8 cellular contexts compared by ENCODE assay signal in the genomic region with DNA sequence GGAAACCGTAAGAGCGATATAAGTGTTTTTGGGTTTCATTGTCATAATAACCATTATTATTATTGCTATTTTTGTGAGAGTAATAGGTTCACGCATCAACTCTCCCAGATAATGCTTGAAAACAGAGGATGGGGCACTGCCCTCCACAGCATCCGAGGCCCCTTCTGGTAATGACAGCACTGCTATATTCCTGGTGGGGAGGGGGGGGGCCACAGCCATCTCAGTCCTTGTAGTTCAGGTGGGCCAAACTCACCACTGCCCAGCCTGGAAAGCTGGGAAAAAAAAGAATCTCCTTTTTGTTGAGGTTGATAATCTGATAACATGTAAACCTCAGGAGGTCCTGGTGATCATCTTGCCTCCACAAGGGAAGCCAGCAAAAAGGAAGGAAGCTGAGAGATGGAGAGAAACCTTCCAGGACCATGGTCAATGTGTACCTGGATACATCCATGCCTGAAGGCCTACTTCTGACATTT. TPM values are rescaled to one million over a fixed set of nuclear protein-coding genes. Genes with fewer than 3 reads are reported as not detected.
DNase-seq lines count a peak whose midpoint lies in the region; ATAC-seq and TF ChIP-seq lines count a peak whose summit lies in the region.

No MANE protein-coding gene starts in this region.

- H3K4me3 ChIP-seq in cardiac muscle cell: peak overlapping the region; percentile 79
- peak overlapping the region; percentile 93 for H3K4me3 ChIP-seq in brain microvascular endothelial cell (ENCODE audit: low read depth, low read length)
- H3K4me3 ChIP-seq in mesodermal cell (ENCODE audit: extremely low read depth, insufficient read depth, low read length, poor library complexity, severe bottlenecking): peak overlapping the region; percentile 94
- H3K4me3 ChIP-seq in upper lobe of left lung: peak overlapping the region in 3 of 4 donors; percentile 84 to 95 (median 88)

- intact Hi-C loops in left ventricle myocardium superior (cut with micrococcal nuclease): no loop called here

- DNase-seq in cardiac muscle cell (ENCODE audit: low read depth in 1 of 2, low spot score in 1 of 2): no peak
- no peak for DNase-seq in left ventricle myocardium superior
- DNase-seq in brain microvascular endothelial cell: no peak
- DNase-seq in upper lobe of left lung: no peak
- DNase-seq in amniotic stem cell (lab: John Stamatoyannopoulos, UW): no peak
- DNase-seq in NCI-H1694 (lab: John Stamatoyannopoulos, UW): no peak
- DNase-seq in NCI-H2081 treated with DMSO at 0.1 percent for 48 hours (lab: John Stamatoyannopoulos, UW): no peak

- H3K4me1 ChIP-seq in cardiac muscle cell (ENCODE audit: low read depth): peaks cover 7% of the 10 kb centered on the region
- no peaks in the 10 kb centered on the region for H3K4me1 ChIP-seq in mesodermal cell (ENCODE audit: control insufficient read depth, insufficient read depth, low read length, poor library complexity, severe bottlenecking)
- H3K4me1 ChIP-seq in upper lobe of left lung: peaks cover 9 to 19% (median 10%) of the 10 kb centered on the region in 4 donors

- TF ChIP-seq POLR2A in upper lobe of left lung (IDR thresholded peaks at IDR 0.05): no peak

- H3K27ac ChIP-seq in cardiac muscle cell (peak overlapping the region; percentile 84), brain microvascular endothelial cell (peak overlapping the region; percentile 87), mesodermal cell (ENCODE audit: low read depth, low read length, severe bottlenecking) (peak overlapping the region; percentile 89), upper lobe of left lung (peak overlapping the region; percentile 83 to 96 (median 94))

- TF ChIP-seq CTCF in cardiac muscle cell (IDR thresholded peaks at IDR 0.05; ENCODE audit: low read depth, low read length) (no peak), brain microvascular endothelial cell (IDR thresholded peaks at IDR 0.05; ENCODE audit: low read depth, low read length, missing control alignments) (no peak), upper lobe of left lung (IDR thresholded peaks at IDR 0.05) (no peak)

- no peak for TF ChIP-seq EP300 in upper lobe of left lung (IDR thresholded peaks at IDR 0.05)

- H3K36me3 ChIP-seq in cardiac muscle cell (no peaks in the 10 kb centered on the region), brain microvascular endothelial cell (replicated peaks) (peaks cover 2% of the 10 kb centered on the region), mesodermal cell (ENCODE audit: control insufficient read depth, insufficient read depth, low read length) (no peaks in the 10 kb centered on the region), upper lobe of left lung (no peaks in the 10 kb centered on the region)

- 92% methylated on average over 1 of the region's 4 CpGs; no CpG with 5 or more reads in 1 of the 2 experiments for WGBS in mesodermal cell (ENCODE audit: insufficient coverage in 2 of 2), 2 experiments
- WGBS in upper lobe of left lung, 2 donors: 97% methylated on average over 4 of the region's 4 CpGs

- H3K27me3 ChIP-seq in cardiac muscle cell (no peaks in the 10 kb centered on the region), brain microvascular endothelial cell (replicated peaks) (no peaks in the 10 kb centered on the region), upper lobe of left lung (no peaks in the 10 kb centered on the region)

- H3K9me3 ChIP-seq in cardiac muscle cell (ENCODE audit: low read depth): no peaks in the 10 kb centered on the region
- no peaks in the 10 kb centered on the region for H3K9me3 ChIP-seq in mesodermal cell (ENCODE audit: control insufficient read depth, low read length)
- H3K9me3 ChIP-seq in upper lobe of left lung: no peaks in the 10 kb centered on the region

- in situ Hi-C loops in brain microvascular endothelial cell (cut with HindIII; ENCODE audit: low pct_ligation_motif_present, low sequenced_read_pairs): no loop called here

- no peak for ATAC-seq in left ventricle myocardium superior
- ATAC-seq in upper lobe of left lung (ENCODE audit: low FRiP score in 2 of 2): no peak

RNA-seq across cellular contexts. Expression of a gene that starts 0.7 kb away (rescaled TPM):
- 6.1 and 8.6 TPM in 2 replicates for total RNA-seq in cardiac muscle cell
- 8.5 and 15.6 TPM in 2 replicates for polyA plus RNA-seq in cardiac muscle cell
- total RNA-seq in left ventricle myocardium superior: 2.6 TPM
- 6.7 TPM for polyA plus RNA-seq in mesodermal cell (2013, experiment 1 of 2)
- 5.7 TPM for polyA plus RNA-seq in mesodermal cell (2013, experiment 2 of 2)
- 1 to 10 TPM; 1.8 to 9.4 (median 3.4) TPM for total RNA-seq in upper lobe of left lung
